In the genomic region with DNA sequence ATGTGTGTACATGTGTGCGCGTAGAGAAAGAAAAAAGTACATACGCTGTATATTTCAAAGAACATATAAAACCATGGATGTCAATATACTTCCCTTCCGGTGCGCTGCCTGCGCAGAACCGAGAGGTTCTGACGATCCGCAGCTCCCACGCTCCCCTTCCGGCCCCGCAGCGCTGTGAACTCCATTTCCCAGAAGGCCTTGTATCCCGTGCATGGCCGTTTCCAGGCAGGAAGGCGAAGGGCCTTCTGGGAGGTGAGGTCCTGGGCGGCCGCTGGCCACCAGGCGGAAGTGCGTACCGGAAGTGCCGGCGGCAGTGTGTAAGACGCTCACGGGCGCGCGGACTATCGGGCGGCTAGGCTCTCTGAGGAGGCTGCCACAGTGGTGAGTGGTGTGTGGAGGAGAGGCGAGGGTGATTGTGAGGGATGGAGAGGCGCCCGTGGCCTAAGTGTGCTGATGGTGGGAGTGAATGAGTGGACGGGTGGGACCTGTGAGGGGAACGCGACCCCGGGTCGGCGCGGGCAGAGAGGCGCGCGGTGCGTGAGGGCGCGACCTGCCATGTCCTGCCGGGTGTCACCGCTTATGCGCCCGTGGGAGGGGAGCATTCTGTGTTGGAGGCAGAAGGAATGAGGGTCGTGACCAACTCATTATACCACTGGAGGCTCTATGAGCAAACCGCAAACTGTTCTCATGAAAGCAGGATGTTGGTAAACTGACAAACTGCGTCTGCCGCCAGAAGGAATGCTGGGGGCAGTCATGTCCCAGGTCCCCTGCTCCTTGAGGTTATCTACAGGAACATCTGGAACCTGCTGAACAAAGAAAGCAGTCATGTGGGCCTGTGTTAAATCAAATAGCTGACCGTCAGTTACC, we compare ENCODE assay signal across 1 cellular context.
A peak's percentile ranks its signal among the peaks of the same experiment; 100 is the strongest.
TF ChIP-seq lines count a peak whose summit lies in the region.

A gene with protein sequence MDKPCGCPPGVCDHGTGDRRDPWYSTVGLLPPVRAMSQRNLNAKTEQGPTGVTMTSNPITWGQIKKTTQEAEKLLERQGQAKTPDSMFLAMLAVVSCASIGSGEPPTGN (plus strand): TSS at position 313 of the 867 bp plus-strand sequence. CDS start 6,792 bp downstream, outside the sequence.

TF ChIP-seq in K562, 482 proteins besides CTCF, POLR2A, EP300 and RAD21 (continued from another document and continues in another):
- TF ChIP-seq, protein P1, sequence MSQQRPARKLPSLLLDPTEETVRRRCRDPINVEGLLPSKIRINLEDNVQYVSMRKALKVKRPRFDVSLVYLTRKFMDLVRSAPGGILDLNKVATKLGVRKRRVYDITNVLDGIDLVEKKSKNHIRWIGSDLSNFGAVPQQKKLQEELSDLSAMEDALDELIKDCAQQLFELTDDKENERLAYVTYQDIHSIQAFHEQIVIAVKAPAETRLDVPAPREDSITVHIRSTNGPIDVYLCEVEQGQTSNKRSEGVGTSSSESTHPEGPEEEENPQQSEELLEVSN (IDR thresholded peaks at IDR 0.05; ENCODE audit: borderline replicate concordance in 1 of 2, extremely low read depth in 1 of 2, insufficient read depth in 1 of 2, insufficient read length in 1 of 2, low read depth in 1 of 2, low read length in 1 of 2, poor library complexity in 1 of 2, severe bottlenecking in 1 of 2), result peak in 1 of 2 experiments; percentile 9
- TF ChIP-seq, protein P2, sequence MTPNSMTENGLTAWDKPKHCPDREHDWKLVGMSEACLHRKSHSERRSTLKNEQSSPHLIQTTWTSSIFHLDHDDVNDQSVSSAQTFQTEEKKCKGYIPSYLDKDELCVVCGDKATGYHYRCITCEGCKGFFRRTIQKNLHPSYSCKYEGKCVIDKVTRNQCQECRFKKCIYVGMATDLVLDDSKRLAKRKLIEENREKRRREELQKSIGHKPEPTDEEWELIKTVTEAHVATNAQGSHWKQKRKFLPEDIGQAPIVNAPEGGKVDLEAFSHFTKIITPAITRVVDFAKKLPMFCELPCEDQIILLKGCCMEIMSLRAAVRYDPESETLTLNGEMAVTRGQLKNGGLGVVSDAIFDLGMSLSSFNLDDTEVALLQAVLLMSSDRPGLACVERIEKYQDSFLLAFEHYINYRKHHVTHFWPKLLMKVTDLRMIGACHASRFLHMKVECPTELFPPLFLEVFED (CRISPR knock-in tag; conservative IDR thresholded peaks at IDR 0.05), result peak; percentile 79; the same call in 1 of the 2 replicates
- TF ChIP-seq HDAC2 (IDR thresholded peaks at IDR 0.05), result peak; percentile 76
- TF ChIP-seq ILK (tag; IDR thresholded peaks at IDR 0.05; ENCODE audit: borderline replicate concordance, low read depth), result no peak
- TF ChIP-seq, protein P3, sequence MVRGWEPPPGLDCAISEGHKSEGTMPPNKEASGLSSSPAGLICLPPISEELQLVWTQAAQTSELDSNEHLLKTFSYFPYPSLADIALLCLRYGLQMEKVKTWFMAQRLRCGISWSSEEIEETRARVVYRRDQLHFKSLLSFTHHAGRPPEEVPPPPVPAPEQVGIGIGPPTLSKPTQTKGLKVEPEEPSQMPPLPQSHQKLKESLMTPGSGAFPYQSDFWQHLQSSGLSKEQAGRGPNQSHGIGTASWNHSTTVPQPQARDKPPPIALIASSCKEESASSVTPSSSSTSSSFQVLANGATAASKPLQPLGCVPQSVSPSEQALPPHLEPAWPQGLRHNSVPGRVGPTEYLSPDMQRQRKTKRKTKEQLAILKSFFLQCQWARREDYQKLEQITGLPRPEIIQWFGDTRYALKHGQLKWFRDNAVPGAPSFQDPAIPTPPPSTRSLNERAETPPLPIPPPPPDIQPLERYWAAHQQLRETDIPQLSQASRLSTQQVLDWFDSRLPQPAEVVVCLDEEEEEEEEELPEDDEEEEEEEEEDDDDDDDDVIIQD (CRISPR knock-in tag; IDR thresholded peaks at IDR 0.05), result no peak
- TF ChIP-seq, protein P4, sequence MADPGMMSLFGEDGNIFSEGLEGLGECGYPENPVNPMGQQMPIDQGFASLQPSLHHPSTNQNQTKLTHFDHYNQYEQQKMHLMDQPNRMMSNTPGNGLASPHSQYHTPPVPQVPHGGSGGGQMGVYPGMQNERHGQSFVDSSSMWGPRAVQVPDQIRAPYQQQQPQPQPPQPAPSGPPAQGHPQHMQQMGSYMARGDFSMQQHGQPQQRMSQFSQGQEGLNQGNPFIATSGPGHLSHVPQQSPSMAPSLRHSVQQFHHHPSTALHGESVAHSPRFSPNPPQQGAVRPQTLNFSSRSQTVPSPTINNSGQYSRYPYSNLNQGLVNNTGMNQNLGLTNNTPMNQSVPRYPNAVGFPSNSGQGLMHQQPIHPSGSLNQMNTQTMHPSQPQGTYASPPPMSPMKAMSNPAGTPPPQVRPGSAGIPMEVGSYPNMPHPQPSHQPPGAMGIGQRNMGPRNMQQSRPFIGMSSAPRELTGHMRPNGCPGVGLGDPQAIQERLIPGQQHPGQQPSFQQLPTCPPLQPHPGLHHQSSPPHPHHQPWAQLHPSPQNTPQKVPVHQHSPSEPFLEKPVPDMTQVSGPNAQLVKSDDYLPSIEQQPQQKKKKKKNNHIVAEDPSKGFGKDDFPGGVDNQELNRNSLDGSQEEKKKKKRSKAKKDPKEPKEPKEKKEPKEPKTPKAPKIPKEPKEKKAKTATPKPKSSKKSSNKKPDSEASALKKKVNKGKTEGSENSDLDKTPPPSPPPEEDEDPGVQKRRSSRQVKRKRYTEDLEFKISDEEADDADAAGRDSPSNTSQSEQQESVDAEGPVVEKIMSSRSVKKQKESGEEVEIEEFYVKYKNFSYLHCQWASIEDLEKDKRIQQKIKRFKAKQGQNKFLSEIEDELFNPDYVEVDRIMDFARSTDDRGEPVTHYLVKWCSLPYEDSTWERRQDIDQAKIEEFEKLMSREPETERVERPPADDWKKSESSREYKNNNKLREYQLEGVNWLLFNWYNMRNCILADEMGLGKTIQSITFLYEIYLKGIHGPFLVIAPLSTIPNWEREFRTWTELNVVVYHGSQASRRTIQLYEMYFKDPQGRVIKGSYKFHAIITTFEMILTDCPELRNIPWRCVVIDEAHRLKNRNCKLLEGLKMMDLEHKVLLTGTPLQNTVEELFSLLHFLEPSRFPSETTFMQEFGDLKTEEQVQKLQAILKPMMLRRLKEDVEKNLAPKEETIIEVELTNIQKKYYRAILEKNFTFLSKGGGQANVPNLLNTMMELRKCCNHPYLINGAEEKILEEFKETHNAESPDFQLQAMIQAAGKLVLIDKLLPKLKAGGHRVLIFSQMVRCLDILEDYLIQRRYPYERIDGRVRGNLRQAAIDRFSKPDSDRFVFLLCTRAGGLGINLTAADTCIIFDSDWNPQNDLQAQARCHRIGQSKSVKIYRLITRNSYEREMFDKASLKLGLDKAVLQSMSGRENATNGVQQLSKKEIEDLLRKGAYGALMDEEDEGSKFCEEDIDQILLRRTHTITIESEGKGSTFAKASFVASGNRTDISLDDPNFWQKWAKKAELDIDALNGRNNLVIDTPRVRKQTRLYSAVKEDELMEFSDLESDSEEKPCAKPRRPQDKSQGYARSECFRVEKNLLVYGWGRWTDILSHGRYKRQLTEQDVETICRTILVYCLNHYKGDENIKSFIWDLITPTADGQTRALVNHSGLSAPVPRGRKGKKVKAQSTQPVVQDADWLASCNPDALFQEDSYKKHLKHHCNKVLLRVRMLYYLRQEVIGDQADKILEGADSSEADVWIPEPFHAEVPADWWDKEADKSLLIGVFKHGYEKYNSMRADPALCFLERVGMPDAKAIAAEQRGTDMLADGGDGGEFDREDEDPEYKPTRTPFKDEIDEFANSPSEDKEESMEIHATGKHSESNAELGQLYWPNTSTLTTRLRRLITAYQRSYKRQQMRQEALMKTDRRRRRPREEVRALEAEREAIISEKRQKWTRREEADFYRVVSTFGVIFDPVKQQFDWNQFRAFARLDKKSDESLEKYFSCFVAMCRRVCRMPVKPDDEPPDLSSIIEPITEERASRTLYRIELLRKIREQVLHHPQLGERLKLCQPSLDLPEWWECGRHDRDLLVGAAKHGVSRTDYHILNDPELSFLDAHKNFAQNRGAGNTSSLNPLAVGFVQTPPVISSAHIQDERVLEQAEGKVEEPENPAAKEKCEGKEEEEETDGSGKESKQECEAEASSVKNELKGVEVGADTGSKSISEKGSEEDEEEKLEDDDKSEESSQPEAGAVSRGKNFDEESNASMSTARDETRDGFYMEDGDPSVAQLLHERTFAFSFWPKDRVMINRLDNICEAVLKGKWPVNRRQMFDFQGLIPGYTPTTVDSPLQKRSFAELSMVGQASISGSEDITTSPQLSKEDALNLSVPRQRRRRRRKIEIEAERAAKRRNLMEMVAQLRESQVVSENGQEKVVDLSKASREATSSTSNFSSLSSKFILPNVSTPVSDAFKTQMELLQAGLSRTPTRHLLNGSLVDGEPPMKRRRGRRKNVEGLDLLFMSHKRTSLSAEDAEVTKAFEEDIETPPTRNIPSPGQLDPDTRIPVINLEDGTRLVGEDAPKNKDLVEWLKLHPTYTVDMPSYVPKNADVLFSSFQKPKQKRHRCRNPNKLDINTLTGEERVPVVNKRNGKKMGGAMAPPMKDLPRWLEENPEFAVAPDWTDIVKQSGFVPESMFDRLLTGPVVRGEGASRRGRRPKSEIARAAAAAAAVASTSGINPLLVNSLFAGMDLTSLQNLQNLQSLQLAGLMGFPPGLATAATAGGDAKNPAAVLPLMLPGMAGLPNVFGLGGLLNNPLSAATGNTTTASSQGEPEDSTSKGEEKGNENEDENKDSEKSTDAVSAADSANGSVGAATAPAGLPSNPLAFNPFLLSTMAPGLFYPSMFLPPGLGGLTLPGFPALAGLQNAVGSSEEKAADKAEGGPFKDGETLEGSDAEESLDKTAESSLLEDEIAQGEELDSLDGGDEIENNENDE (IDR thresholded peaks at IDR 0.05; ENCODE audit: low read depth, low read length), result no peak
- TF ChIP-seq, protein P5, sequence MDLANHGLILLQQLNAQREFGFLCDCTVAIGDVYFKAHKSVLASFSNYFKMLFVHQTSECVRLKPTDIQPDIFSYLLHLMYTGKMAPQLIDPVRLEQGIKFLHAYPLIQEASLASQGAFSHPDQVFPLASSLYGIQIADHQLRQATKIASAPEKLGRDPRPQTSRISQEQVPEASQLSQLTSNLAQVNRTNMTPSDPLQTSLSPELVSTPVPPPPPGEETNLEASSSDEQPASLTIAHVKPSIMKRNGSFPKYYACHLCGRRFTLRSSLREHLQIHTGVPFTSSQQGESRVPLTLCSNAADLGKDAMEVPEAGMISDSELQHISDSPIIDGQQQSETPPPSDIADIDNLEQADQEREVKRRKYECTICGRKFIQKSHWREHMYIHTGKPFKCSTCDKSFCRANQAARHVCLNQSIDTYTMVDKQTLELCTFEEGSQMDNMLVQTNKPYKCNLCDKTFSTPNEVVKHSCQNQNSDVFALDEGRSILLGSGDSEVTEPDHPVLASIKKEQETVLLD (IDR thresholded peaks at IDR 0.05), result 0 out of 2 replicates have a peak, but pooled peaks have one; percentile 77
- TF ChIP-seq ZFP36 (IDR thresholded peaks at IDR 0.05; ENCODE audit: low read depth, low read length, partially characterized antibody), result no peak
- no peak for TF ChIP-seq TAF15 (IDR thresholded peaks at IDR 0.05; ENCODE audit: low read depth, low read length)
- TF ChIP-seq, protein P6, sequence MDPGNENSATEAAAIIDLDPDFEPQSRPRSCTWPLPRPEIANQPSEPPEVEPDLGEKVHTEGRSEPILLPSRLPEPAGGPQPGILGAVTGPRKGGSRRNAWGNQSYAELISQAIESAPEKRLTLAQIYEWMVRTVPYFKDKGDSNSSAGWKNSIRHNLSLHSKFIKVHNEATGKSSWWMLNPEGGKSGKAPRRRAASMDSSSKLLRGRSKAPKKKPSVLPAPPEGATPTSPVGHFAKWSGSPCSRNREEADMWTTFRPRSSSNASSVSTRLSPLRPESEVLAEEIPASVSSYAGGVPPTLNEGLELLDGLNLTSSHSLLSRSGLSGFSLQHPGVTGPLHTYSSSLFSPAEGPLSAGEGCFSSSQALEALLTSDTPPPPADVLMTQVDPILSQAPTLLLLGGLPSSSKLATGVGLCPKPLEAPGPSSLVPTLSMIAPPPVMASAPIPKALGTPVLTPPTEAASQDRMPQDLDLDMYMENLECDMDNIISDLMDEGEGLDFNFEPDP (CRISPR knock-in tag; IDR thresholded peaks at IDR 0.05), result no peak
- no peak for TF ChIP-seq ARHGAP35 (IDR thresholded peaks at IDR 0.05; ENCODE audit: partially characterized antibody)
- no peak for TF ChIP-seq CHD4 (IDR thresholded peaks at IDR 0.05; ENCODE audit: insufficient read depth, insufficient replicate concordance, low read depth, low read length, poor library complexity, severe bottlenecking)
- peak; percentile 39; the same call in 1 of the 2 replicates for TF ChIP-seq FOXK1 (CRISPR knock-in tag; IDR thresholded peaks at IDR 0.05; ENCODE audit: borderline replicate concordance)
- TF ChIP-seq, protein P7, sequence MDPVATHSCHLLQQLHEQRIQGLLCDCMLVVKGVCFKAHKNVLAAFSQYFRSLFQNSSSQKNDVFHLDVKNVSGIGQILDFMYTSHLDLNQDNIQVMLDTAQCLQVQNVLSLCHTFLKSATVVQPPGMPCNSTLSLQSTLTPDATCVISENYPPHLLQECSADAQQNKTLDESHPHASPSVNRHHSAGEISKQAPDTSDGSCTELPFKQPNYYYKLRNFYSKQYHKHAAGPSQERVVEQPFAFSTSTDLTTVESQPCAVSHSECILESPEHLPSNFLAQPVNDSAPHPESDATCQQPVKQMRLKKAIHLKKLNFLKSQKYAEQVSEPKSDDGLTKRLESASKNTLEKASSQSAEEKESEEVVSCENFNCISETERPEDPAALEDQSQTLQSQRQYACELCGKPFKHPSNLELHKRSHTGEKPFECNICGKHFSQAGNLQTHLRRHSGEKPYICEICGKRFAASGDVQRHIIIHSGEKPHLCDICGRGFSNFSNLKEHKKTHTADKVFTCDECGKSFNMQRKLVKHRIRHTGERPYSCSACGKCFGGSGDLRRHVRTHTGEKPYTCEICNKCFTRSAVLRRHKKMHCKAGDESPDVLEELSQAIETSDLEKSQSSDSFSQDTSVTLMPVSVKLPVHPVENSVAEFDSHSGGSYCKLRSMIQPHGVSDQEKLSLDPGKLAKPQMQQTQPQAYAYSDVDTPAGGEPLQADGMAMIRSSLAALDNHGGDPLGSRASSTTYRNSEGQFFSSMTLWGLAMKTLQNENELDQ (CRISPR knock-in tag; IDR thresholded peaks at IDR 0.05; ENCODE audit: borderline replicate concordance), result no peak
- TF ChIP-seq ZFP30 (CRISPR knock-in tag; IDR thresholded peaks at IDR 0.05; ENCODE audit: borderline replicate concordance), result no peak
- TF ChIP-seq DACH1 (IDR thresholded peaks at IDR 0.05; ENCODE audit: partially characterized antibody), result no peak
- peak; percentile 92 to 94 for TF ChIP-seq SIX5 (IDR thresholded peaks at IDR 0.05; ENCODE audit: borderline replicate concordance in 1 of 2, insufficient read depth in 1 of 2, low read depth in 1 of 2, low read length in 2 of 2)
- TF ChIP-seq HEY1 (CRISPR knock-in tag; IDR thresholded peaks at IDR 0.05; ENCODE audit: borderline replicate concordance), result no peak
- no peak for TF ChIP-seq SMAD3 (CRISPR knock-in tag; conservative IDR thresholded peaks at IDR 0.05)
- peak; percentile 53 for TF ChIP-seq ARID1B (IDR thresholded peaks at IDR 0.05)
